ENCODE assay signal across 12 cellular contexts in the genomic region with DNA sequence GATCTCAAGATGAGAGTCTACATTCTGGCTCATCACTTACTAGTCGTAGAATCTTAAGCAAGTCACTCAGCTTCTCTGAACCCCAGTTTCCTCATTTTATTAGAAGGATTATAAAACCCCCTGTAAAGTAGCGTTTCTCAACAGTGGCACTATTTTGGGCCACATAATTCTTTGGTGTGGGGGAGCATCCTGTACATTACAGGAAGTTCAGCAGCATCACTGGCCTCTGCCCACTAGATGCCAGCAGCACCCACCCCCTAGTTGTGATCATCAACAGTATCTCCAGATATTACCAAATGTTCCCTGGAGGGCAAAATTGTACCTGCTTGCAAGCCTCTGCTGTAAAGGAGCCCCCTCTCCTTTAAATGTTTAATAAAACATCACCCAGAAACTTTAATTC. TPM values are rescaled to one million over a fixed set of nuclear protein-coding genes. Genes with fewer than 3 reads are reported as not detected.
A peak's percentile ranks its signal among the peaks of the same experiment; 100 is the strongest.
DNase-seq lines count a peak whose midpoint lies in the region; ATAC-seq, FAIRE-seq and TF ChIP-seq lines count a peak whose summit lies in the region.
"Had no signal": no experiment of that assay in that cellular context is flagged by ENCODE, and none has a peak within 500 bp of the region (broad histone marks: within the 10 kb centered on the region; RNA-seq: fewer than 3 reads in every experiment).

No MANE protein-coding gene starts in this region.

- H3K9me3 ChIP-seq in H1 (ENCODE audit: insufficient read depth in 2 of 2, low read depth in 1 of 2, low read length in 1 of 2), result no peaks in the 10 kb centered on the region
- no peaks in the 10 kb centered on the region for H3K9me3 ChIP-seq in sigmoid colon

- H2BK20ac ChIP-seq in H1 (ENCODE audit: low read length), result no peak overlapping the region

- no peak overlapping the region for H3K56ac ChIP-seq in H1 (replicated peaks; ENCODE audit: insufficient read length, low read depth, low read length)

- no peak overlapping the region for H3K9ac ChIP-seq in H1 (replicated peaks in 1 of 4; ENCODE audit: extremely low read depth in 1 of 4, low read depth in 3 of 4, low read length in 3 of 4)

- no peak overlapping the region for H3K23ac ChIP-seq in H1 (ENCODE audit: insufficient read length)

- H3K4me3 ChIP-seq in H1 (ENCODE audit: extremely low read depth in 1 of 4, insufficient read depth in 2 of 4, low read depth in 3 of 4, low read length in 4 of 4) (no peak overlapping the region), sigmoid colon (no peak overlapping the region)

- no peaks in the 10 kb centered on the region for H3K27me3 ChIP-seq in H1 (replicated peaks in 1 of 4; ENCODE audit: control insufficient read depth in 3 of 4, extremely low read depth in 1 of 4, insufficient read depth in 3 of 4, low read length in 3 of 4)
- no peaks in the 10 kb centered on the region for H3K27me3 ChIP-seq in sigmoid colon

- H3K36me3 ChIP-seq in H1 (ENCODE audit: control insufficient read depth in 2 of 4, insufficient read depth in 4 of 4, low read length in 3 of 4) (no peaks in the 10 kb centered on the region), sigmoid colon (no peaks in the 10 kb centered on the region)

- no peak overlapping the region for H4K5ac ChIP-seq in H1 (ENCODE audit: insufficient read length, low read depth, low read length)

- FAIRE-seq in H1 (lab: Jason Lieb, UNC), result no peak

- no peaks in the 10 kb centered on the region; the same call in 1 of the 2 replicates for H3K79me1 ChIP-seq in H1 (ENCODE audit: low read depth, low read length)

- no peak overlapping the region for H2BK5ac ChIP-seq in H1 (ENCODE audit: low read depth, low read length)

- TF ChIP-seq POLR2A in H1 (IDR thresholded peaks at IDR 0.05; ENCODE audit: control extremely low read depth in 1 of 2, low read depth in 2 of 2, low read length in 2 of 2) (no peak), sigmoid colon (IDR thresholded peaks at IDR 0.05) (no peak)

- DNase-seq in NOMO-1 treated with DMSO at 0.1 percent for 48 hours (lab: John Stamatoyannopoulos, UW; ENCODE audit: unreplicated experiment) (peak; percentile 57), H1 (ENCODE audit: low read depth in 1 of 2, low spot score in 2 of 2) (no peak), sigmoid colon (no peak), NCI-H2227 (lab: John Stamatoyannopoulos, UW; ENCODE audit: unreplicated experiment) (no peak), posterior vena cava (ENCODE audit: low spot score) (no peak), NK-92 (lab: John Stamatoyannopoulos, UW; ENCODE audit: unreplicated experiment) (no peak)
- DNase-seq: activated T-cell treated with anti-CD3 and anti-CD28 coated beads, Interleukin-2, amount 50 U/mL, for 1 hour; effector CD8-positive, alpha-beta T cell; mesendoderm; stimulated activated CD4-positive, alpha-beta T cell treated with anti-CD3 and anti-CD28 coated beads, Interleukin-4, amount 100 ng/mL, for 4 hours had no signal

- H3K14ac ChIP-seq in H1 (ENCODE audit: insufficient read length), result no peak overlapping the region

- TF ChIP-seq CTCF in GM12873 (IDR thresholded peaks at IDR 0.05; ENCODE audit: insufficient read depth, low read depth, low read length, missing control alignments), result peak; percentile 26
- no peak for TF ChIP-seq CTCF in H1 (IDR thresholded peaks at IDR 0.05; ENCODE audit: control extremely low read depth in 1 of 3, insufficient read depth in 1 of 3, low read depth in 1 of 3, low read length in 3 of 3)
- peak in 1 of 4 experiments; percentile 9 for TF ChIP-seq CTCF in sigmoid colon (IDR thresholded peaks at IDR 0.05)

- H3K4me1 ChIP-seq in H1 (replicated peaks in 1 of 4; ENCODE audit: control insufficient read depth in 3 of 4, insufficient read depth in 4 of 4, low read length in 3 of 4) (peaks cover 2 to 17% (median 14%) of the 10 kb centered on the region in 4 experiments), sigmoid colon (peaks cover 0 to 99% (median 81%) of the 10 kb centered on the region in 4 donors)

- no peak overlapping the region for H2BK12ac ChIP-seq in H1 (ENCODE audit: low read depth, low read length)

- TF ChIP-seq EP300 in H1 (IDR thresholded peaks at IDR 0.05; ENCODE audit: borderline replicate concordance in 1 of 2, low read depth in 2 of 2, low read length in 2 of 2) (no peak), sigmoid colon (IDR thresholded peaks at IDR 0.05) (no peak)

- H4K91ac ChIP-seq in H1 (replicated peaks; ENCODE audit: insufficient read length, low read length), result peak overlapping the region; percentile 5

- peak in 1 of 2 experiments; percentile 28; a peak in 1 of 4 replicates for TF ChIP-seq RAD21 in H1 (IDR thresholded peaks at IDR 0.05 in 1 of 2, conservative IDR thresholded peaks at IDR 0.05 in 1 of 2; ENCODE audit: low read depth in 2 of 2, low read length in 2 of 2)

- H3K23me2 ChIP-seq in H1 (ENCODE audit: low read depth, low read length), result no peaks in the 10 kb centered on the region; the same call in 1 of the 2 replicates

- no peaks in the 10 kb centered on the region for H3K79me2 ChIP-seq in H1 (ENCODE audit: control insufficient read depth in 1 of 2, insufficient read depth in 2 of 2, low read length in 2 of 2)

- POLR2A ChIA-PET in H1 (lab: Charles Lee; ENCODE audit: partially characterized antibody), result no interaction called here

- no peaks in the 10 kb centered on the region for H4K20me1 ChIP-seq in H1 (replicated peaks in 1 of 2; ENCODE audit: control insufficient read depth in 1 of 2, insufficient read depth in 2 of 2, low read length in 2 of 2)

- no peak overlapping the region for H2AFZ ChIP-seq in H1 (ENCODE audit: low read length)

- H2AK5ac ChIP-seq in H1 (ENCODE audit: low read depth, low read length), result no peak overlapping the region

- H3K27ac ChIP-seq in H1 (ENCODE audit: low read depth, low read length) (no peak overlapping the region), sigmoid colon (peak overlapping the region; percentile 69 to 80 (median 71))

- 100% methylated on average over 2 of the region's 2 CpGs; no CpG with 5 or more reads in 1 of the 2 experiments for WGBS in H1 (ENCODE audit: extremely low coverage in 1 of 2, insufficient coverage in 1 of 2, insufficient read length in 1 of 2, insufficient replicate concordance in 2 of 2, low coverage in 1 of 2, low lambda C conversion rate in 2 of 2, missing lambda C conversion rate in 1 of 2), 2 experiments
- 71 to 72% methylated on average over 2 of the region's 2 CpGs for WGBS in sigmoid colon, 2 donors

- ATAC-seq in GM18861 (IDR thresholded peaks at IDR 0.05; ENCODE audit: unreplicated experiment), result no peak

- intact Hi-C loops in sigmoid colon (cut with DNase I) (no loop called here), posterior vena cava (cut with DNase I) (no loop called here)

- CTCF ChIA-PET in H1 (lab: Charles Lee; ENCODE audit: partially characterized antibody), result no interaction called here

- H3K4ac ChIP-seq in H1 (replicated peaks; ENCODE audit: insufficient read length, low read depth, low read length), result no peak overlapping the region

- no peak overlapping the region for H2BK15ac ChIP-seq in H1 (ENCODE audit: low read length)

- no peak overlapping the region for H3K4me2 ChIP-seq in H1 (ENCODE audit: insufficient read depth in 1 of 2, low read depth in 2 of 2, low read length in 2 of 2)

- no peak overlapping the region for H3K18ac ChIP-seq in H1 (ENCODE audit: extremely low read depth, low read length)

- H2BK120ac ChIP-seq in H1 (replicated peaks; ENCODE audit: low read depth, low read length), result no peak overlapping the region

- H4K8ac ChIP-seq in H1 (ENCODE audit: extremely low read depth, insufficient read depth, low read length), result no peak overlapping the region

TF ChIP-seq in H1, 55 proteins besides CTCF, POLR2A, EP300 and RAD21 (continues in another document):
- TF ChIP-seq EGR1 (IDR thresholded peaks at IDR 0.05; ENCODE audit: borderline replicate concordance, low read depth, low read length), result no peak
- no peak for TF ChIP-seq CBX8 (IDR thresholded peaks at IDR 0.05; ENCODE audit: borderline replicate concordance, low read depth, low read length)
- no peak for TF ChIP-seq CBX5 (IDR thresholded peaks at IDR 0.05; ENCODE audit: low read depth, low read length)
- no peak for TF ChIP-seq HDAC2 (IDR thresholded peaks at IDR 0.05; ENCODE audit: borderline replicate concordance in 1 of 2, low read depth in 2 of 2, low read length in 2 of 2)
- TF ChIP-seq BRCA1 (IDR thresholded peaks at IDR 0.05; ENCODE audit: low read depth, low read length), result no peak
- TF ChIP-seq KDM5A (IDR thresholded peaks at IDR 0.05; ENCODE audit: low read length), result no peak
- no peak for TF ChIP-seq SIRT6 (IDR thresholded peaks at IDR 0.05; ENCODE audit: low read length)
- TF ChIP-seq, protein P1, sequence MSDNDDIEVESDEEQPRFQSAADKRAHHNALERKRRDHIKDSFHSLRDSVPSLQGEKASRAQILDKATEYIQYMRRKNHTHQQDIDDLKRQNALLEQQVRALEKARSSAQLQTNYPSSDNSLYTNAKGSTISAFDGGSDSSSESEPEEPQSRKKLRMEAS (IDR thresholded peaks at IDR 0.05), result no peak
- TF ChIP-seq RFX5 (IDR thresholded peaks at IDR 0.05; ENCODE audit: borderline replicate concordance, low read depth, low read length), result no peak
- no peak for TF ChIP-seq CTBP2 (IDR thresholded peaks at IDR 0.05; ENCODE audit: borderline replicate concordance, insufficient read depth, insufficient read length, low read length)
- TF ChIP-seq, protein P2, sequence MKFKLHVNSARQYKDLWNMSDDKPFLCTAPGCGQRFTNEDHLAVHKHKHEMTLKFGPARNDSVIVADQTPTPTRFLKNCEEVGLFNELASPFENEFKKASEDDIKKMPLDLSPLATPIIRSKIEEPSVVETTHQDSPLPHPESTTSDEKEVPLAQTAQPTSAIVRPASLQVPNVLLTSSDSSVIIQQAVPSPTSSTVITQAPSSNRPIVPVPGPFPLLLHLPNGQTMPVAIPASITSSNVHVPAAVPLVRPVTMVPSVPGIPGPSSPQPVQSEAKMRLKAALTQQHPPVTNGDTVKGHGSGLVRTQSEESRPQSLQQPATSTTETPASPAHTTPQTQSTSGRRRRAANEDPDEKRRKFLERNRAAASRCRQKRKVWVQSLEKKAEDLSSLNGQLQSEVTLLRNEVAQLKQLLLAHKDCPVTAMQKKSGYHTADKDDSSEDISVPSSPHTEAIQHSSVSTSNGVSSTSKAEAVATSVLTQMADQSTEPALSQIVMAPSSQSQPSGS (IDR thresholded peaks at IDR 0.05; ENCODE audit: low read length), result no peak

RNA-seq across cellular contexts. Expression of a gene that starts 22.6 kb away (rescaled TPM):
- total RNA-seq in H1 (2021; fragmentation: NEBNext Ultra II Directional; extraction: Animal tissue kit (Norgen Biotek cat#: 25700)), result 2.8 and 2.9 TPM in 2 replicates
- polyA plus RNA-seq in H1 (2011; rRNA removed), result 0.80 and 0.82 TPM in 2 replicates
- 0.94 TPM for polyA plus RNA-seq in H1 (2011; cell fraction: cytosol; rRNA removed)
- polyA plus RNA-seq in H1 (2011; cell fraction: nucleus; rRNA removed), result 3.3 TPM
- polyA plus RNA-seq in H1 (2012, experiment 1 of 2), result 1.3 to 2.1 TPM (median 1.7 TPM) in 4 replicates
- 0.34 TPM for polyA plus RNA-seq in H1 (2012, experiment 2 of 2)
- 1.2 TPM for polyA plus RNA-seq in H1 (2013, experiment 1 of 2)
- polyA plus RNA-seq in H1 (2013, experiment 2 of 2), result 1.2 TPM
- 4.6 and 5.3 TPM in 2 replicates for polyA minus RNA-seq in H1 (2011; rRNA and poly(A)+ RNA removed)
- 3.5 TPM for polyA minus RNA-seq in H1 (2011; cell fraction: cytosol; rRNA and poly(A)+ RNA removed)
- 21.6 TPM for polyA minus RNA-seq in H1 (2011; cell fraction: nucleus; rRNA and poly(A)+ RNA removed)
- 100 to 1,000 TPM in 1 of 4 donors, 10 to 100 TPM in 3; 66.7 to 102 (median 81.8) TPM for total RNA-seq in sigmoid colon
- polyA plus RNA-seq in sigmoid colon, result 10 to 100 TPM in 1 of 3 donors, 1 to 10 TPM in 2; 3.7 to 14.1 (median 6.0) TPM
- total RNA-seq in posterior vena cava, result 10 to 100 TPM; 34.2 to 36.0 TPM
